Comparison of ENCODE assay signal across 8 cellular contexts in genomic region chr6:118894425-118895240, GRCh38. TPM values are rescaled to one million over a fixed set of nuclear protein-coding genes. Genes with fewer than 3 reads are reported as not detected.
DNase-seq lines count a peak whose midpoint lies in the region; ATAC-seq and TF ChIP-seq lines count a peak whose summit lies in the region.

No MANE protein-coding gene starts in this region.

- peak overlapping the region; percentile 93 for H3K4me3 ChIP-seq in lower leg skin (ENCODE audit: low read depth, poor library complexity, severe bottlenecking)

- DNase-seq in NCI-H1436 (lab: John Stamatoyannopoulos, UW): peak; percentile 35
- DNase-seq in NCI-H1436 treated with DMSO at 0.1 percent for 48 hours (lab: John Stamatoyannopoulos, UW): no peak
- peak; percentile 17 for DNase-seq in NCI-H146 treated with DMSO at 0.1 percent for 48 hours (lab: John Stamatoyannopoulos, UW; ENCODE audit: unreplicated experiment)
- DNase-seq in activated CD4-positive, alpha-beta T cell treated with anti-CD3 and anti-CD28 coated beads, Interleukin-2, amount 50 U/mL, for 1 hour: peak; percentile 61
- peak; percentile 41 to 74 for DNase-seq in dermis microvascular lymphatic vessel endothelial cell (ENCODE audit: low read depth in 2 of 2)
- peak; percentile 42 to 93 for DNase-seq in lower leg skin (ENCODE audit: low spot score in 2 of 2)
- peak in 2 of 3 donors; percentile 14 to 38 for DNase-seq in stimulated activated CD4-positive, alpha-beta T cell treated with anti-CD3 and anti-CD28 coated beads, TNF-alpha, amount 100 ng/mL, for 1 hour (ENCODE audit: low read depth in 3 of 3, low spot score in 1 of 3)

- no peak for TF ChIP-seq POLR2A in lower leg skin (IDR thresholded peaks at IDR 0.05)

- ATAC-seq in HG02763 (IDR thresholded peaks at IDR 0.05; ENCODE audit: unreplicated experiment): peak; percentile 33

- no peak for TF ChIP-seq CTCF in lower leg skin (IDR thresholded peaks at IDR 0.05)

- intact Hi-C loops in lower leg skin (cut with DNase I; ENCODE audit: low total_unique reads): no loop called here

- WGBS in lower leg skin, 2 donors: 0% methylated on average over 51 to 65 of the region's 99 CpGs

RNA-seq across cellular contexts. Expression of gene ASF1A, which starts 0.7 kb away (rescaled TPM):
- 15.8 and 16.7 TPM in 2 replicates for total RNA-seq in dermis microvascular lymphatic vessel endothelial cell
- total RNA-seq in lower leg skin: 10 to 100 TPM in 3 of 4 donors, 1 to 10 TPM in 1; 6.9 to 15.4 (median 11.6) TPM

RNA-seq across cellular contexts. Expression of gene MCM9, which starts 40.3 kb away (rescaled TPM):
- total RNA-seq in dermis microvascular lymphatic vessel endothelial cell: 8.6 and 11.8 TPM in 2 replicates
- total RNA-seq in lower leg skin: 10 to 100 TPM; 21.3 to 29.6 (median 27.6) TPM
